ENCODE assay signal across 1 cellular context in the genomic region with DNA sequence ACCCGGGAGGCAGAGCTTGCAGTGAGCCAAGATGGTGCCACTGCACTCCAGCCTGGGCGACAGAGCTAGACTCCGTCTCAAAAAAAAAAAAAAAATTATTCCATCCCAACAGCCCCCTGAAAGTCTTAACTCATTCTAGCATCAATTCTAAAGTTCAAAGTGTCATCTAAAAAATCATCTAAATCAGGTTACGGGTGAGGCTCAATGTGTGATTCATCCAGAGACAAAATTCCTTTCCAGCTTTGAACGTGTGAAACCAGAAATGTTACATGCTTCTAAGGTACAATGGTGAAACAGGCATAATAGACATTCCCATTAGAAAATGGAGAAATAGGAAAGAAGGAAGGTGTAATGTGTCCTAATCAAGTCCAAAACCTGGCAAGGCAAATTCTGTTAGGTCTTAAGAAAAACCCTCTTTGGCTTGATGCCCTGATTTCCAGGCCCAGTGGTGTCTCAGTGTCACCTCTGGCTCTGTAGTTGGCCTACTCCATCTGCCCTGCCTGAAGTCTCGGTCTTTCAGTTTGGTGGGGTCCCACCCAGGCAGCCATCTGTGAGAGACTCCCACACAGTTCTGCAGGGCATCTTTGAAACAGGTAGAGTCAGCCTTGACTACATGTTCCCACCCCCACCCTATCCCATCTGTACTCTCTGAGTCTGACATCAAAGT.
TF ChIP-seq lines count a peak whose summit lies in the region.

No MANE protein-coding gene starts in this region.

TF ChIP-seq in K562, 482 proteins besides CTCF, POLR2A, EP300 and RAD21 (continues in another document):
- TF ChIP-seq ZNF436 (CRISPR knock-in tag; IDR thresholded peaks at IDR 0.05) (no peak), NBN (IDR thresholded peaks at IDR 0.05; ENCODE audit: low read depth) (no peak), HDAC3 (IDR thresholded peaks at IDR 0.05; ENCODE audit: borderline replicate concordance, partially characterized antibody) (no peak), ZNF3 (CRISPR knock-in tag; IDR thresholded peaks at IDR 0.05) (no peak), MIER1 (IDR thresholded peaks at IDR 0.05; ENCODE audit: low read depth) (no peak), PRPF4 (IDR thresholded peaks at IDR 0.05; ENCODE audit: insufficient read depth, low read depth, low read length, poor library complexity, severe bottlenecking) (no peak), YY1 (IDR thresholded peaks at IDR 0.05; ENCODE audit: borderline replicate concordance in 1 of 3, control insufficient read depth in 1 of 3, extremely low read depth in 1 of 3, insufficient read depth in 3 of 3, insufficient read length in 1 of 3, insufficient replicate concordance in 2 of 3, low read depth in 1 of 3, low read length in 2 of 3) (peak in 1 of 3 experiments; percentile 30), TAF9B (IDR thresholded peaks at IDR 0.05; ENCODE audit: partially characterized antibody) (no peak), STAG1 (CRISPR knock-in tag; IDR thresholded peaks at IDR 0.05; ENCODE audit: borderline replicate concordance) (no peak), TCF7 (IDR thresholded peaks at IDR 0.05; ENCODE audit: borderline replicate concordance) (no peak), ZNF316 (IDR thresholded peaks at IDR 0.05) (no peak), ZNF57 (CRISPR knock-in tag; IDR thresholded peaks at IDR 0.05) (no peak), TBL1XR1 (IDR thresholded peaks at IDR 0.05; ENCODE audit: low read length in 2 of 2) (no peak), NCOR1 (IDR thresholded peaks at IDR 0.05) (no peak), CHCHD3 (CRISPR knock-in tag; IDR thresholded peaks at IDR 0.05) (peak; percentile 23; the same call in 1 of the 2 replicates), HNRNPH1 (optimal IDR thresholded peaks at IDR 0.05; ENCODE audit: low read depth, low read length) (no peak), TOE1 (IDR thresholded peaks at IDR 0.05; ENCODE audit: borderline replicate concordance) (no peak), TOE1 (CRISPR knock-in tag; IDR thresholded peaks at IDR 0.05; ENCODE audit: borderline replicate concordance, low read depth) (no peak), JUN (IDR thresholded peaks at IDR 0.05; ENCODE audit: borderline replicate concordance, low read depth, low read length) (no peak), JUN (CRISPR knock-in tag; IDR thresholded peaks at IDR 0.05; ENCODE audit: borderline replicate concordance) (no peak), ZNF124 (CRISPR knock-in tag; IDR thresholded peaks at IDR 0.05) (no peak), CXXC5 (CRISPR knock-in tag; IDR thresholded peaks at IDR 0.05) (no peak), NFXL1 (CRISPR knock-in tag; IDR thresholded peaks at IDR 0.05) (no peak), SPI1 (IDR thresholded peaks at IDR 0.05; ENCODE audit: borderline replicate concordance, low read depth, low read length) (no peak)
- TF ChIP-seq, protein P1, sequence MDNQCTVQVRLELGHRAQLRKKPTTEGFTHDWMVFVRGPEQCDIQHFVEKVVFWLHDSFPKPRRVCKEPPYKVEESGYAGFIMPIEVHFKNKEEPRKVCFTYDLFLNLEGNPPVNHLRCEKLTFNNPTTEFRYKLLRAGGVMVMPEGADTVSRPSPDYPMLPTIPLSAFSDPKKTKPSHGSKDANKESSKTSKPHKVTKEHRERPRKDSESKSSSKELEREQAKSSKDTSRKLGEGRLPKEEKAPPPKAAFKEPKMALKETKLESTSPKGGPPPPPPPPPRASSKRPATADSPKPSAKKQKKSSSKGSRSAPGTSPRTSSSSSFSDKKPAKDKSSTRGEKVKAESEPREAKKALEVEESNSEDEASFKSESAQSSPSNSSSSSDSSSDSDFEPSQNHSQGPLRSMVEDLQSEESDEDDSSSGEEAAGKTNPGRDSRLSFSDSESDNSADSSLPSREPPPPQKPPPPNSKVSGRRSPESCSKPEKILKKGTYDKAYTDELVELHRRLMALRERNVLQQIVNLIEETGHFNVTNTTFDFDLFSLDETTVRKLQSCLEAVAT (IDR thresholded peaks at IDR 0.05), result peak in 1 of 2 experiments; percentile 15; a peak in 1 of 4 replicates
- TF ChIP-seq, protein P2, sequence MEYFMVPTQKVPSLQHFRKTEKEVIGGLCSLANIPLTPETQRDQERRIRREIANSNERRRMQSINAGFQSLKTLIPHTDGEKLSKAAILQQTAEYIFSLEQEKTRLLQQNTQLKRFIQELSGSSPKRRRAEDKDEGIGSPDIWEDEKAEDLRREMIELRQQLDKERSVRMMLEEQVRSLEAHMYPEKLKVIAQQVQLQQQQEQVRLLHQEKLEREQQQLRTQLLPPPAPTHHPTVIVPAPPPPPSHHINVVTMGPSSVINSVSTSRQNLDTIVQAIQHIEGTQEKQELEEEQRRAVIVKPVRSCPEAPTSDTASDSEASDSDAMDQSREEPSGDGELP (CRISPR knock-in tag; IDR thresholded peaks at IDR 0.05; ENCODE audit: borderline replicate concordance), result 0 out of 2 replicates have a peak, but pooled peaks have one; percentile 21
- TF ChIP-seq, protein P3, sequence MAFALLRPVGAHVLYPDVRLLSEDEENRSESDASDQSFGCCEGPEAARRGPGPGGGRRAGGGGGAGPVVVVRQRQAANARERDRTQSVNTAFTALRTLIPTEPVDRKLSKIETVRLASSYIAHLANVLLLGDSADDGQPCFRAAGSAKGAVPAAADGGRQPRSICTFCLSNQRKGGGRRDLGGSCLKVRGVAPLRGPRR (CRISPR knock-in tag; IDR thresholded peaks at IDR 0.05), result no peak
- TF ChIP-seq, protein P4, sequence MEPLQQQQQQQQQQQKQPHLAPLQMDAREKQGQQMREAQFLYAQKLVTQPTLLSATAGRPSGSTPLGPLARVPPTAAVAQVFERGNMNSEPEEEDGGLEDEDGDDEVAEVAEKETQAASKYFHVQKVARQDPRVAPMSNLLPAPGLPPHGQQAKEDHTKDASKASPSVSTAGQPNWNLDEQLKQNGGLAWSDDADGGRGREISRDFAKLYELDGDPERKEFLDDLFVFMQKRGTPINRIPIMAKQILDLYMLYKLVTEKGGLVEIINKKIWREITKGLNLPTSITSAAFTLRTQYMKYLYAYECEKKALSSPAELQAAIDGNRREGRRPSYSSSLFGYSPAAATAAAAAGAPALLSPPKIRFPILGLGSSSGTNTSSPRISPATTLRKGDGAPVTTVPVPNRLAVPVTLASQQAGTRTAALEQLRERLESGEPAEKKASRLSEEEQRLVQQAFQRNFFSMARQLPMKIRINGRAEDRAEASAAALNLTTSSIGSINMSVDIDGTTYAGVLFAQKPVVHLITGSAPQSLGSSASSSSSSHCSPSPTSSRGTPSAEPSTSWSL (CRISPR knock-in tag; IDR thresholded peaks at IDR 0.05; ENCODE audit: borderline replicate concordance), result no peak
- TF ChIP-seq, protein P5, sequence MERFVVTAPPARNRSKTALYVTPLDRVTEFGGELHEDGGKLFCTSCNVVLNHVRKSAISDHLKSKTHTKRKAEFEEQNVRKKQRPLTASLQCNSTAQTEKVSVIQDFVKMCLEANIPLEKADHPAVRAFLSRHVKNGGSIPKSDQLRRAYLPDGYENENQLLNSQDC (CRISPR knock-in tag; IDR thresholded peaks at IDR 0.05), result peak; percentile 74; the same call in 1 of the 2 replicates
- TF ChIP-seq, protein P6, sequence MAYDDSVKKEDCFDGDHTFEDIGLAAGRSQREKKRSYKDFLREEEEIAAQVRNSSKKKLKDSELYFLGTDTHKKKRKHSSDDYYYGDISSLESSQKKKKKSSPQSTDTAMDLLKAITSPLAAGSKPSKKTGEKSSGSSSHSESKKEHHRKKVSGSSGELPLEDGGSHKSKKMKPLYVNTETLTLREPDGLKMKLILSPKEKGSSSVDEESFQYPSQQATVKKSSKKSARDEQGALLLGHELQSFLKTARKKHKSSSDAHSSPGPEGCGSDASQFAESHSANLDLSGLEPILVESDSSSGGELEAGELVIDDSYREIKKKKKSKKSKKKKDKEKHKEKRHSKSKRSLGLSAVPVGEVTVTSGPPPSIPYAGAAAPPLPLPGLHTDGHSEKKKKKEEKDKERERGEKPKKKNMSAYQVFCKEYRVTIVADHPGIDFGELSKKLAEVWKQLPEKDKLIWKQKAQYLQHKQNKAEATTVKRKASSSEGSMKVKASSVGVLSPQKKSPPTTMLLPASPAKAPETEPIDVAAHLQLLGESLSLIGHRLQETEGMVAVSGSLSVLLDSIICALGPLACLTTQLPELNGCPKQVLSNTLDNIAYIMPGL (CRISPR knock-in tag; IDR thresholded peaks at IDR 0.05), result 0 out of 2 replicates have a peak, but pooled peaks have one; percentile 29
- TF ChIP-seq, protein P7, sequence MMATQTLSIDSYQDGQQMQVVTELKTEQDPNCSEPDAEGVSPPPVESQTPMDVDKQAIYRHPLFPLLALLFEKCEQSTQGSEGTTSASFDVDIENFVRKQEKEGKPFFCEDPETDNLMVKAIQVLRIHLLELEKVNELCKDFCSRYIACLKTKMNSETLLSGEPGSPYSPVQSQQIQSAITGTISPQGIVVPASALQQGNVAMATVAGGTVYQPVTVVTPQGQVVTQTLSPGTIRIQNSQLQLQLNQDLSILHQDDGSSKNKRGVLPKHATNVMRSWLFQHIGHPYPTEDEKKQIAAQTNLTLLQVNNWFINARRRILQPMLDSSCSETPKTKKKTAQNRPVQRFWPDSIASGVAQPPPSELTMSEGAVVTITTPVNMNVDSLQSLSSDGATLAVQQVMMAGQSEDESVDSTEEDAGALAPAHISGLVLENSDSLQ (IDR thresholded peaks at IDR 0.05), result no peak
- TF ChIP-seq, protein P8, sequence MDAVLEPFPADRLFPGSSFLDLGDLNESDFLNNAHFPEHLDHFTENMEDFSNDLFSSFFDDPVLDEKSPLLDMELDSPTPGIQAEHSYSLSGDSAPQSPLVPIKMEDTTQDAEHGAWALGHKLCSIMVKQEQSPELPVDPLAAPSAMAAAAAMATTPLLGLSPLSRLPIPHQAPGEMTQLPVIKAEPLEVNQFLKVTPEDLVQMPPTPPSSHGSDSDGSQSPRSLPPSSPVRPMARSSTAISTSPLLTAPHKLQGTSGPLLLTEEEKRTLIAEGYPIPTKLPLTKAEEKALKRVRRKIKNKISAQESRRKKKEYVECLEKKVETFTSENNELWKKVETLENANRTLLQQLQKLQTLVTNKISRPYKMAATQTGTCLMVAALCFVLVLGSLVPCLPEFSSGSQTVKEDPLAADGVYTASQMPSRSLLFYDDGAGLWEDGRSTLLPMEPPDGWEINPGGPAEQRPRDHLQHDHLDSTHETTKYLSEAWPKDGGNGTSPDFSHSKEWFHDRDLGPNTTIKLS (IDR thresholded peaks at IDR 0.05; ENCODE audit: borderline replicate concordance, low read depth), result no peak
- TF ChIP-seq, protein P9, sequence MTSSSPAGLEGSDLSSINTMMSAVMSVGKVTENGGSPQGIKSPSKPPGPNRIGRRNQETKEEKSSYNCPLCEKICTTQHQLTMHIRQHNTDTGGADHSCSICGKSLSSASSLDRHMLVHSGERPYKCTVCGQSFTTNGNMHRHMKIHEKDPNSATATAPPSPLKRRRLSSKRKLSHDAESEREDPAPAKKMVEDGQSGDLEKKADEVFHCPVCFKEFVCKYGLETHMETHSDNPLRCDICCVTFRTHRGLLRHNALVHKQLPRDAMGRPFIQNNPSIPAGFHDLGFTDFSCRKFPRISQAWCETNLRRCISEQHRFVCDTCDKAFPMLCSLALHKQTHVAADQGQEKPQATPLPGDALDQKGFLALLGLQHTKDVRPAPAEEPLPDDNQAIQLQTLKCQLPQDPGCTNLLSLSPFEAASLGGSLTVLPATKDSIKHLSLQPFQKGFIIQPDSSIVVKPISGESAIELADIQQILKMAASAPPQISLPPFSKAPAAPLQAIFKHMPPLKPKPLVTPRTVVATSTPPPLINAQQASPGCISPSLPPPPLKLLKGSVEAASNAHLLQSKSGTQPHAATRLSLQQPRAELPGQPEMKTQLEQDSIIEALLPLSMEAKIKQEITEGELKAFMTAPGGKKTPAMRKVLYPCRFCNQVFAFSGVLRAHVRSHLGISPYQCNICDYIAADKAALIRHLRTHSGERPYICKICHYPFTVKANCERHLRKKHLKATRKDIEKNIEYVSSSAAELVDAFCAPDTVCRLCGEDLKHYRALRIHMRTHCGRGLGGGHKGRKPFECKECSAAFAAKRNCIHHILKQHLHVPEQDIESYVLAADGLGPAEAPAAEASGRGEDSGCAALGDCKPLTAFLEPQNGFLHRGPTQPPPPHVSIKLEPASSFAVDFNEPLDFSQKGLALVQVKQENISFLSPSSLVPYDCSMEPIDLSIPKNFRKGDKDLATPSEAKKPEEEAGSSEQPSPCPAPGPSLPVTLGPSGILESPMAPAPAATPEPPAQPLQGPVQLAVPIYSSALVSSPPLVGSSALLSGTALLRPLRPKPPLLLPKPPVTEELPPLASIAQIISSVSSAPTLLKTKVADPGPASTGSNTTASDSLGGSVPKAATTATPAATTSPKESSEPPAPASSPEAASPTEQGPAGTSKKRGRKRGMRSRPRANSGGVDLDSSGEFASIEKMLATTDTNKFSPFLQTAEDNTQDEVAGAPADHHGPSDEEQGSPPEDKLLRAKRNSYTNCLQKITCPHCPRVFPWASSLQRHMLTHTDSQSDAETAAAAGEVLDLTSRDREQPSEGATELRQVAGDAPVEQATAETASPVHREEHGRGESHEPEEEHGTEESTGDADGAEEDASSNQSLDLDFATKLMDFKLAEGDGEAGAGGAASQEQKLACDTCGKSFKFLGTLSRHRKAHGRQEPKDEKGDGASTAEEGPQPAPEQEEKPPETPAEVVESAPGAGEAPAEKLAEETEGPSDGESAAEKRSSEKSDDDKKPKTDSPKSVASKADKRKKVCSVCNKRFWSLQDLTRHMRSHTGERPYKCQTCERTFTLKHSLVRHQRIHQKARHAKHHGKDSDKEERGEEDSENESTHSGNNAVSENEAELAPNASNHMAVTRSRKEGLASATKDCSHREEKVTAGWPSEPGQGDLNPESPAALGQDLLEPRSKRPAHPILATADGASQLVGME (CRISPR knock-in tag; IDR thresholded peaks at IDR 0.05), result no peak
- TF ChIP-seq, protein P10, sequence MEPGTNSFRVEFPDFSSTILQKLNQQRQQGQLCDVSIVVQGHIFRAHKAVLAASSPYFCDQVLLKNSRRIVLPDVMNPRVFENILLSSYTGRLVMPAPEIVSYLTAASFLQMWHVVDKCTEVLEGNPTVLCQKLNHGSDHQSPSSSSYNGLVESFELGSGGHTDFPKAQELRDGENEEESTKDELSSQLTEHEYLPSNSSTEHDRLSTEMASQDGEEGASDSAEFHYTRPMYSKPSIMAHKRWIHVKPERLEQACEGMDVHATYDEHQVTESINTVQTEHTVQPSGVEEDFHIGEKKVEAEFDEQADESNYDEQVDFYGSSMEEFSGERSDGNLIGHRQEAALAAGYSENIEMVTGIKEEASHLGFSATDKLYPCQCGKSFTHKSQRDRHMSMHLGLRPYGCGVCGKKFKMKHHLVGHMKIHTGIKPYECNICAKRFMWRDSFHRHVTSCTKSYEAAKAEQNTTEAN (CRISPR knock-in tag; IDR thresholded peaks at IDR 0.05), result no peak
- TF ChIP-seq, protein P11, sequence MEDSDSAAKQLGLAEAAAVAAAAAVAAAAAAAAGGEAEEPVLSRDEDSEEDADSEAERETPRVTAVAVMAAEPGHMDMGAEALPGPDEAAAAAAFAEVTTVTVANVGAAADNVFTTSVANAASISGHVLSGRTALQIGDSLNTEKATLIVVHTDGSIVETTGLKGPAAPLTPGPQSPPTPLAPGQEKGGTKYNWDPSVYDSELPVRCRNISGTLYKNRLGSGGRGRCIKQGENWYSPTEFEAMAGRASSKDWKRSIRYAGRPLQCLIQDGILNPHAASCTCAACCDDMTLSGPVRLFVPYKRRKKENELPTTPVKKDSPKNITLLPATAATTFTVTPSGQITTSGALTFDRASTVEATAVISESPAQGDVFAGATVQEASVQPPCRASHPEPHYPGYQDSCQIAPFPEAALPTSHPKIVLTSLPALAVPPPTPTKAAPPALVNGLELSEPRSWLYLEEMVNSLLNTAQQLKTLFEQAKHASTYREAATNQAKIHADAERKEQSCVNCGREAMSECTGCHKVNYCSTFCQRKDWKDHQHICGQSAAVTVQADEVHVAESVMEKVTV (CRISPR knock-in tag; IDR thresholded peaks at IDR 0.05), result no peak
